ENCODE assay signal across 14 cellular contexts in the genomic region with DNA sequence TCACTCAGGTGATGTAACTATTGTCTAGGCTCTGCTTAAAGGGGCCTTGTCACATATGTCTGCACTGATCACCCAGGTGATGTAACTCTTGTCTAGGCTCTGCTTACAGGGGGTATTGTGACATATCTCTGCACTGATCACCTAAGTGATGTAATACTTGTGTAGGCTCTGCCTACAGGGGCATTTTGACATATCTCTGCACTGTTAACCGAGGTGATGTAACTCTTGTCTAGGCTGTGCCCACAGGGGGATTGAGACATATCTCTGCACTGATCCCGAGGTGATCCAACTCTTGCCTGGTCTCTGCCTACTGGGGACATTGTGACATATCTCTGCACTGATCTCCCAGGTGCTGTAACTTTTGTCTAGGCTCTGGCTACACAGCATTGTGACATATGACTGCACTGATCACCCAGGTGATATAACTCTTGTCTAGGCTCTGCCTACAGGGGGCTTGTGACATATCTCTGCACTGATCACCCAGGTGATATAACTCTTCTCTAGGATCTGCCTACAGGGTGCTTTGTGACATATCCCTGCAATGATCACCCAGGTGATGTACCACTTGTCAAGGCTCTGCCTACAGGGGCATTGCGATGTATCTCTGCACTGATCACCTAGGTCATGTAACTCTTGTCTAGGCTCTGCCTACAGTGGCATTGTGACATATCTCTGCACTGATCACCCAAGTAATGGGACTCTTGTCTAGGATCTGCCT. TPM values are rescaled to one million over a fixed set of nuclear protein-coding genes. Genes with fewer than 3 reads are reported as not detected.
DNase-seq lines count a peak whose midpoint lies in the region; ATAC-seq and TF ChIP-seq lines count a peak whose summit lies in the region.
"Not testable (repeated sequence)": the region's sequence is repeated elsewhere in the genome, so short reads cannot be mapped to it uniquely, and the experiment has no call there.
"Had no signal": no experiment of that assay in that cellular context is flagged by ENCODE, and none has a peak within 500 bp of the region (broad histone marks: within the 10 kb centered on the region; RNA-seq: fewer than 3 reads in every experiment).

No MANE protein-coding gene starts in this region.

- not testable (repeated sequence) for H3K4me1 ChIP-seq in right cardiac atrium (ENCODE audit: control insufficient read depth, insufficient read depth, low read length); gastrocnemius medialis

- not testable (repeated sequence) for H3K27me3 Mint-ChIP-seq in activated T-cell treated with anti-CD3 and anti-CD28 coated beads, Interleukin-2, amount 50 U/mL, for 72 hours (ENCODE audit: low read depth)

- peak; percentile 56 for ATAC-seq in GM18517 (IDR thresholded peaks at IDR 0.05; ENCODE audit: unreplicated experiment)
- peak; percentile 31 for ATAC-seq in GM21367 (IDR thresholded peaks at IDR 0.05; ENCODE audit: unreplicated experiment)
- ATAC-seq in HG02642 (IDR thresholded peaks at IDR 0.05; ENCODE audit: poor library complexity, unreplicated experiment): peak; percentile 49
- peak; percentile 54 for ATAC-seq in HG03095 (IDR thresholded peaks at IDR 0.05; ENCODE audit: unreplicated experiment)
- ATAC-seq in HG03565 (IDR thresholded peaks at IDR 0.05; ENCODE audit: unreplicated experiment): peak; percentile 39
- peak; percentile 16 to 32 for ATAC-seq in activated T-cell treated with anti-CD3 and anti-CD28 coated beads, Interleukin-2, amount 50 U/mL, for 72 hours (replicated peaks in 1 of 2)
- peak; percentile 83 to 84 for ATAC-seq in right cardiac atrium
- peak; percentile 74 to 76 for ATAC-seq in gastrocnemius medialis

- not testable (repeated sequence) for H3K4me3 Mint-ChIP-seq in activated T-cell treated with anti-CD3 and anti-CD28 coated beads, Interleukin-2, amount 50 U/mL, for 72 hours

- not testable (repeated sequence) for TF ChIP-seq CTCF in gastrocnemius medialis (IDR thresholded peaks at IDR 0.05 in 4 of 5, conservative IDR thresholded peaks at IDR 0.05 in 1 of 5)

- H3K4me3 ChIP-seq in right cardiac atrium (ENCODE audit: low read length); gastrocnemius medialis: not testable (repeated sequence)

- peaks cover 21 to 28% of the 10 kb centered on the region in 2 donors for H3K9me3 Mint-ChIP-seq in activated T-cell treated with anti-CD3 and anti-CD28 coated beads, Interleukin-2, amount 50 U/mL, for 72 hours

- not testable (repeated sequence) for H3K27me3 ChIP-seq in right cardiac atrium (ENCODE audit: control insufficient read depth, insufficient read depth); gastrocnemius medialis

- not testable (repeated sequence) for H3K9me3 ChIP-seq in right cardiac atrium (ENCODE audit: control insufficient read depth, low read length); gastrocnemius medialis

- peaks cover 16 to 24% of the 10 kb centered on the region in 2 donors for H3K36me3 Mint-ChIP-seq in activated T-cell treated with anti-CD3 and anti-CD28 coated beads, Interleukin-2, amount 50 U/mL, for 72 hours (ENCODE audit: insufficient read depth in 2 of 2)

- 41% methylated on average over 1 of the region's 3 CpGs for WGBS in right cardiac atrium

- intact Hi-C loops in right cardiac atrium (cut with DNase I); gastrocnemius medialis (cut with DNase I; ENCODE audit: low total_unique reads): not testable (repeated sequence)

- H3K27ac ChIP-seq in right cardiac atrium (ENCODE audit: low read length); gastrocnemius medialis: not testable (repeated sequence)

- in situ Hi-C loops in gastrocnemius medialis (cut with MboI; ENCODE audit: low sequenced_read_pairs in 4 of 4): not testable (repeated sequence)

- not testable (repeated sequence) for H3K27ac Mint-ChIP-seq in activated T-cell treated with anti-CD3 and anti-CD28 coated beads, Interleukin-2, amount 50 U/mL, for 72 hours

- peak; percentile 5 to 14 for DNase-seq in activated T-cell treated with anti-CD3 and anti-CD28 coated beads, Interleukin-2, amount 50 U/mL, for 72 hours
- not testable (repeated sequence) for DNase-seq in right cardiac atrium, gastrocnemius medialis

- not testable (repeated sequence) for TF ChIP-seq POLR2A in gastrocnemius medialis (IDR thresholded peaks at IDR 0.05)

- H3K4me1 Mint-ChIP-seq in activated T-cell treated with anti-CD3 and anti-CD28 coated beads, Interleukin-2, amount 50 U/mL, for 72 hours (ENCODE audit: low read depth): peaks cover 38% of the 10 kb centered on the region

- H3K36me3 ChIP-seq in gastrocnemius medialis: not testable (repeated sequence)

RNA-seq across cellular contexts. Expression of a gene that starts 50.3 kb away (rescaled TPM):
- total RNA-seq in activated T-cell treated with anti-CD3 and anti-CD28 coated beads, Interleukin-2, amount 50 U/mL, for 72 hours: 10 to 100 TPM; 65.1 to 80.4 TPM
- total RNA-seq in right cardiac atrium (10 to 100 TPM; 39.1 to 48.8 (median 42.8) TPM), gastrocnemius medialis (10 to 100 TPM; 23.6 to 48.7 (median 42.2) TPM)
- 27.0 TPM for polyA plus RNA-seq in right cardiac atrium

RNA-seq across cellular contexts. Expression of a gene that starts 58.7 kb away (rescaled TPM):
- not detected for total RNA-seq in activated T-cell treated with anti-CD3 and anti-CD28 coated beads, Interleukin-2, amount 50 U/mL, for 72 hours
- total RNA-seq in right cardiac atrium (not detected), gastrocnemius medialis (not detected)
- polyA plus RNA-seq in right cardiac atrium: not detected
- total RNA-seq: astrocyte, glomerular endothelial cell, mesenteric fat pad, PC-9 had no signal
- polyA plus RNA-seq: AG04450, immature natural killer cell had no signal

Comparison
In these comparisons a context has a peak if more than half of its experiments do, and no peak if none do; other contexts are left out.
1. ATAC-seq: peak in every context shown above with its lines; median percentile 84 in right cardiac atrium; 75 in gastrocnemius medialis; 56 in GM18517; 54 in HG03095; 49 in HG02642; 39 in HG03565; 31 in GM21367; 24 in activated T-cell treated with anti-CD3 and anti-CD28 coated beads, Interleukin-2, amount 50 U/mL, for 72 hours.